ENCODE assay signal across 14 cellular contexts in the genomic region with DNA sequence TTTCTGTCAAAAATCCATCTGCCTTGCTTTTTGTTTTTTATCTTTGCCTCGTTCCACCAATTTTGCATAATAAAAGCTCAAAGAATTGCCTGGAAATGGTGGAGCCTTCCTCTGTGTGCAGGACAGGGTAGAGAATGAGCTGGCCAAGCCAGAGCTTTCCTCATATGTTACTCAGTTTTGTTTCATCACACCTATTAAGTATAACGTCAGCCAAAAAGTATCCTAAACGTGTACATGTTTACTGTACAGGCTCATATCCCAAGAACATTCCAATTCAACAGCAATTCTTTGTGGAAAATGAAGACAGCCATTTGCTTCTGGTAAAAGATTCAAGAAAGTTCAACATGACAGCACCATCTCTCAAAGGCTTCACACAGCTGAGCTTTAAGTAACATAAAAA.
"Had no signal": no experiment of that assay in that cellular context is flagged by ENCODE, and none has a peak within 500 bp of the region (broad histone marks: within the 10 kb centered on the region; RNA-seq: fewer than 3 reads in every experiment).

No MANE protein-coding gene starts in this region.

- H3K36me3 ChIP-seq: left ventricle myocardium inferior, ovary, sigmoid colon, stomach had no signal

- DNase-seq: activated CD4-positive, alpha-beta memory T cell treated with anti-CD3 and anti-CD28 coated beads, Interleukin-2, amount 10 ng/mL, durations not matched to agents 7 days and 5 days; activated gamma-delta T cell treated with Interleukin-2 at 50 U/mL for 16 hours; activated naive CD8-positive, alpha-beta T cell treated with anti-CD3 and anti-CD28 coated beads for 36 hours; activated T-cell treated with anti-CD3 and anti-CD28 coated beads, Interleukin-2, amount 50 U/mL, for 24 hours; anterior cingulate cortex; effector memory CD8-positive, alpha-beta T cell; left ventricle myocardium inferior; ovary; sigmoid colon; stimulated activated CD4-positive, alpha-beta T cell treated with anti-CD3 and anti-CD28 coated beads, Interleukin-12 subunit alpha, Interleukin-12 subunit beta, amount 100 ng/mL, for 4 hours; stimulated activated CD4-positive, alpha-beta T cell treated with anti-CD3 and anti-CD28 coated beads, Interleukin-2, amount 100 ng/mL, for 24 hours; stomach; T-helper 9 cell; testis had no signal

- H3K27me3 ChIP-seq: ovary, sigmoid colon, stomach, testis had no signal

- H3K27ac ChIP-seq: left ventricle myocardium inferior, ovary, sigmoid colon, stomach, testis had no signal

- H3K4me1 ChIP-seq: left ventricle myocardium inferior, sigmoid colon, stomach, testis had no signal

- H3K9me3 ChIP-seq: left ventricle myocardium inferior, ovary, sigmoid colon, stomach, testis had no signal

- H3K4me3 ChIP-seq: left ventricle myocardium inferior, ovary, sigmoid colon, stomach, testis had no signal
